ENCODE assay signal across 11 cellular contexts in the genomic region with DNA sequence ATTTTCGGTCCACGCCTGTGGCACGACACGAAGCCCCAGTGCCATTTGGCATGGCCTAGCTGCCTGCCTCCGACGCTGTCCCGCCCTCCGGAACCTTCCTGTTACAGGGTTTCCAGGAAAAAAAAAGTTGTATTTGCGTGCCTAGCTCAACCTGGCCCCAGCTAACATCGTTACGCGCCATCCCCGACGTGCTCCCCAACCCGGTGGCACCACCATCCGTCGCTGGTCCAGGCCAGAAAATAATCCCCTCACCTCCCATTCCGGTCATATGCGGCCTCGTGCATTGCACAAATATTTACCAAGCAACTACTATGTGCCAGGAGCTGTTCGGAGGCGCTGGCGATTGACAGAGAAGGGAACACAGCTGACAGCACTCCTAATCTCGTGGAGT. TPM values are rescaled to one million over a fixed set of nuclear protein-coding genes. Genes with fewer than 3 reads are reported as not detected.
A peak's percentile ranks its signal among the peaks of the same experiment; 100 is the strongest.
DNase-seq lines count a peak whose midpoint lies in the region; ATAC-seq, FAIRE-seq and TF ChIP-seq lines count a peak whose summit lies in the region.
"Had no signal": no experiment of that assay in that cellular context is flagged by ENCODE, and none has a peak within 500 bp of the region (broad histone marks: within the 10 kb centered on the region; RNA-seq: fewer than 3 reads in every experiment).

No MANE protein-coding gene starts in this region.

- no peak for TF ChIP-seq POLR2A in GM12892 (IDR thresholded peaks at IDR 0.05; ENCODE audit: low read depth, low read length)

- H3K27me3 ChIP-seq in kidney epithelial cell (ENCODE audit: control insufficient read depth, insufficient read depth, low read length) (peaks cover 43% of the 10 kb centered on the region), thoracic aorta (replicated peaks; ENCODE audit: insufficient read depth) (no peaks in the 10 kb centered on the region)
- H3K27me3 ChIP-seq: adrenal gland had no signal

- H3K27ac Mint-ChIP-seq in activated CD8-positive, alpha-beta memory T cell treated with anti-CD3 and anti-CD28 coated beads, Interleukin-2, amount 10 ng/mL, durations not matched to agents 7 days and 5 days: peak overlapping the region; percentile 76
- H3K27ac Mint-ChIP-seq in activated naive CD8-positive, alpha-beta T cell treated with anti-CD3 and anti-CD28 coated beads, Interleukin-2, amount 10 ng/mL, durations not matched to agents 7 days and 5 days: peak overlapping the region; percentile 90

- POLR2A ChIA-PET in activated naive CD8-positive, alpha-beta T cell treated with anti-CD3 and anti-CD28 coated beads, Interleukin-2, amount 10 ng/mL, durations not matched to agents 7 days and 5 days (lab: Charles Lee): interaction anchor here (0.5 to 2.1 kb wide), 7 partner anchors 24 to 1017 kb away, joined by 3 to 8 read pairs (median 3); partner anchors contain the start of genes ARID3B and CSK

- H3K9me3 ChIP-seq in thoracic aorta: no peaks in the 10 kb centered on the region
- H3K9me3 ChIP-seq: adrenal gland, prostate gland had no signal

- peak overlapping the region; percentile 67 for H3K4me3 Mint-ChIP-seq in activated CD8-positive, alpha-beta memory T cell treated with anti-CD3 and anti-CD28 coated beads, Interleukin-2, amount 10 ng/mL, durations not matched to agents 7 days and 5 days
- peak overlapping the region; percentile 79 for H3K4me3 Mint-ChIP-seq in activated naive CD8-positive, alpha-beta T cell treated with anti-CD3 and anti-CD28 coated beads, Interleukin-2, amount 10 ng/mL, durations not matched to agents 7 days and 5 days

- TF ChIP-seq CTCF in kidney epithelial cell (IDR thresholded peaks at IDR 0.05; ENCODE audit: insufficient read depth, low read length, poor library complexity, severe bottlenecking): no peak
- no peak for TF ChIP-seq CTCF in thoracic aorta (IDR thresholded peaks at IDR 0.05)

- DNase-seq in activated CD8-positive, alpha-beta memory T cell treated with anti-CD3 and anti-CD28 coated beads, Interleukin-2, amount 10 ng/mL, durations not matched to agents 7 days and 5 days: peak; percentile 55
- DNase-seq in activated CD8-positive, alpha-beta memory T cell treated with anti-CD3 and anti-CD28 coated beads, Interleukin-2, amount 50 U/mL, for 4 hours: no peak
- no peak for DNase-seq in activated naive CD8-positive, alpha-beta T cell treated with anti-CD3 and anti-CD28 coated beads, Interleukin-2, amount 10 ng/mL, durations not matched to agents 7 days and 5 days
- DNase-seq in kidney epithelial cell (ENCODE audit: low read depth): no peak
- no peak for DNase-seq in thoracic aorta (ENCODE audit: low spot score)
- DNase-seq in Ammon's horn (ENCODE audit: low spot score): no peak
- DNase-seq in NCI-H2029 treated with DMSO at 0.1 percent for 48 hours (lab: John Stamatoyannopoulos, UW): no peak
- DNase-seq in GM12892 (ENCODE audit: insufficient read length): no peak
- DNase-seq: NCI-H526 treated with DMSO at 0.1 percent for 48 hours had no signal

- no peaks in the 10 kb centered on the region for H3K36me3 Mint-ChIP-seq in activated CD8-positive, alpha-beta memory T cell treated with anti-CD3 and anti-CD28 coated beads, Interleukin-2, amount 10 ng/mL, durations not matched to agents 7 days and 5 days
- H3K36me3 Mint-ChIP-seq in activated naive CD8-positive, alpha-beta T cell treated with anti-CD3 and anti-CD28 coated beads, Interleukin-2, amount 10 ng/mL, durations not matched to agents 7 days and 5 days: no peaks in the 10 kb centered on the region

- H3K4me1 ChIP-seq in thoracic aorta (ENCODE audit: control insufficient read depth in 1 of 2, low read depth in 2 of 2): peaks cover 4 to 8% of the 10 kb centered on the region in 2 donors
- H3K4me1 ChIP-seq: prostate gland had no signal

- no peak for FAIRE-seq in GM12892 (lab: Jason Lieb, UNC)

- no peak overlapping the region for H3K27ac ChIP-seq in thoracic aorta
- H3K27ac ChIP-seq: adrenal gland, prostate gland had no signal

- H3K36me3 ChIP-seq in kidney epithelial cell (ENCODE audit: control insufficient read depth, insufficient read depth, low read length) (no peaks in the 10 kb centered on the region), thoracic aorta (no peaks in the 10 kb centered on the region)
- H3K36me3 ChIP-seq: adrenal gland, prostate gland had no signal

- CTCF ChIA-PET in activated CD8-positive, alpha-beta memory T cell treated with anti-CD3 and anti-CD28 coated beads, Interleukin-2, amount 10 ng/mL, durations not matched to agents 7 days and 5 days (lab: Charles Lee): interaction anchor here (1.3 to 2.2 kb wide), 5 partner anchors 15 to 86 kb away, joined by 3 to 7 read pairs (median 3); no protein-coding TSS in a partner anchor

- peaks cover 29% of the 10 kb centered on the region for H3K27me3 Mint-ChIP-seq in activated CD8-positive, alpha-beta memory T cell treated with anti-CD3 and anti-CD28 coated beads, Interleukin-2, amount 10 ng/mL, durations not matched to agents 7 days and 5 days
- H3K27me3 Mint-ChIP-seq in activated naive CD8-positive, alpha-beta T cell treated with anti-CD3 and anti-CD28 coated beads, Interleukin-2, amount 10 ng/mL, durations not matched to agents 7 days and 5 days: peaks cover 4% of the 10 kb centered on the region

- H3K4me3 ChIP-seq in kidney epithelial cell (ENCODE audit: low read depth, low read length) (peak overlapping the region; percentile 30), thoracic aorta (peak overlapping the region; percentile 89)

- H3K9me3 Mint-ChIP-seq in activated CD8-positive, alpha-beta memory T cell treated with anti-CD3 and anti-CD28 coated beads, Interleukin-2, amount 10 ng/mL, durations not matched to agents 7 days and 5 days (ENCODE audit: low read depth): no peaks in the 10 kb centered on the region
- H3K9me3 Mint-ChIP-seq in activated naive CD8-positive, alpha-beta T cell treated with anti-CD3 and anti-CD28 coated beads, Interleukin-2, amount 10 ng/mL, durations not matched to agents 7 days and 5 days: no peaks in the 10 kb centered on the region

- peaks cover 13% of the 10 kb centered on the region for H3K4me1 Mint-ChIP-seq in activated CD8-positive, alpha-beta memory T cell treated with anti-CD3 and anti-CD28 coated beads, Interleukin-2, amount 10 ng/mL, durations not matched to agents 7 days and 5 days
- peaks cover 23% of the 10 kb centered on the region for H3K4me1 Mint-ChIP-seq in activated naive CD8-positive, alpha-beta T cell treated with anti-CD3 and anti-CD28 coated beads, Interleukin-2, amount 10 ng/mL, durations not matched to agents 7 days and 5 days

- ATAC-seq in activated CD8-positive, alpha-beta memory T cell treated with anti-CD3 and anti-CD28 coated beads, Interleukin-2, amount 10 ng/mL, durations not matched to agents 7 days and 5 days: peak; percentile 4
- ATAC-seq in activated naive CD8-positive, alpha-beta T cell treated with anti-CD3 and anti-CD28 coated beads, Interleukin-2, amount 10 ng/mL, durations not matched to agents 7 days and 5 days (ENCODE audit: low read depth): peak; percentile 51
- ATAC-seq in thoracic aorta (ENCODE audit: insufficient number of reproducible peaks, low FRiP score, low read depth): no peak

RNA-seq across cellular contexts. Expression of gene CYP1A1, which starts 1.4 kb away (rescaled TPM):
- total RNA-seq in activated CD8-positive, alpha-beta memory T cell treated with anti-CD3 and anti-CD28 coated beads, Interleukin-2, amount 10 ng/mL, durations not matched to agents 7 days and 5 days: 1 to 10 TPM; 1.2 to 2.8 TPM
- 10 to 100 TPM; 12.0 to 12.4 TPM for total RNA-seq in activated naive CD8-positive, alpha-beta T cell treated with anti-CD3 and anti-CD28 coated beads, Interleukin-2, amount 10 ng/mL, durations not matched to agents 7 days and 5 days
- total RNA-seq in kidney epithelial cell: 0.33 TPM in 1 of 2 replicates, not detected in the other
- total RNA-seq in thoracic aorta: under 1 TPM in 1 of 2 donors, not detected in 1; 0.54 TPM
- polyA plus RNA-seq in GM12892 (2012; ENCODE audit: missing spikeins): 1.6 TPM

RNA-seq across cellular contexts. Expression of gene CYP1A2, which starts 21.9 kb away (rescaled TPM):
- total RNA-seq in activated CD8-positive, alpha-beta memory T cell treated with anti-CD3 and anti-CD28 coated beads, Interleukin-2, amount 10 ng/mL, durations not matched to agents 7 days and 5 days: not detected
- not detected for total RNA-seq in activated naive CD8-positive, alpha-beta T cell treated with anti-CD3 and anti-CD28 coated beads, Interleukin-2, amount 10 ng/mL, durations not matched to agents 7 days and 5 days
- total RNA-seq in kidney epithelial cell (not detected in 2 replicates), thoracic aorta (not detected)
- polyA plus RNA-seq in GM12892 (2012; ENCODE audit: missing spikeins): 0.15 TPM
- total RNA-seq: adrenal gland had no signal
- polyA plus RNA-seq: adrenal gland had no signal

RNA-seq across cellular contexts. Expression of gene EDC3, which starts 30.9 kb away (rescaled TPM):
- total RNA-seq in activated CD8-positive, alpha-beta memory T cell treated with anti-CD3 and anti-CD28 coated beads, Interleukin-2, amount 10 ng/mL, durations not matched to agents 7 days and 5 days: 10 to 100 TPM; 41.8 to 47.7 TPM
- 10 to 100 TPM; 46.7 to 47.0 TPM for total RNA-seq in activated naive CD8-positive, alpha-beta T cell treated with anti-CD3 and anti-CD28 coated beads, Interleukin-2, amount 10 ng/mL, durations not matched to agents 7 days and 5 days
- total RNA-seq in kidney epithelial cell (15.3 and 24.9 TPM in 2 replicates), thoracic aorta (10 to 100 TPM; 11.5 to 16.2 TPM)
- 20.5 TPM for polyA plus RNA-seq in GM12892 (2012; ENCODE audit: missing spikeins)

RNA-seq across cellular contexts. Expression of gene CSK, which starts 55.1 kb away (rescaled TPM):
- total RNA-seq in activated CD8-positive, alpha-beta memory T cell treated with anti-CD3 and anti-CD28 coated beads, Interleukin-2, amount 10 ng/mL, durations not matched to agents 7 days and 5 days: 100 to 1,000 TPM; 349 to 369 TPM
- total RNA-seq in activated naive CD8-positive, alpha-beta T cell treated with anti-CD3 and anti-CD28 coated beads, Interleukin-2, amount 10 ng/mL, durations not matched to agents 7 days and 5 days: 100 to 1,000 TPM; 269 to 281 TPM
- total RNA-seq in kidney epithelial cell (48.0 and 51.0 TPM in 2 replicates), thoracic aorta (10 to 100 TPM; 32.7 to 61.6 TPM)
- polyA plus RNA-seq in GM12892 (2012; ENCODE audit: missing spikeins): 114 TPM
